10 cellular contexts compared by ENCODE assay signal in genomic region chr1:10724948-10725852, GRCh38.
DNase-seq lines count a peak whose midpoint lies in the region; ATAC-seq and TF ChIP-seq lines count a peak whose summit lies in the region.
"Had no signal": no experiment of that assay in that cellular context is flagged by ENCODE, and none has a peak within 500 bp of the region (broad histone marks: within the 10 kb centered on the region; RNA-seq: fewer than 3 reads in every experiment).

No MANE protein-coding gene starts in this region.

- ATAC-seq in esophagus mucosa (no peak), HG02885 (IDR thresholded peaks at IDR 0.05; ENCODE audit: poor library complexity, unreplicated experiment) (no peak)

- H3K27me3 Mint-ChIP-seq in chondrocyte (ENCODE audit: low read depth) (peaks cover 12% of the 10 kb centered on the region), nephron (ENCODE audit: low read depth) (peaks cover 46% of the 10 kb centered on the region)
- peaks cover 2% of the 10 kb centered on the region for H3K27me3 Mint-ChIP-seq in activated T-helper 1 cell treated with anti-CD3 and anti-CD28 coated beads, Interleukin-12 subunit alpha, Interleukin-12 subunit beta, Interleukin-2, Interleukin-4 antibody, amounts not matched to agents 30 ng/mL and 10 ng/mL and 1 ng/mL, durations not matched to agents 14 hours and 24 hours and 36 hours (ENCODE audit: insufficient read depth)
- H3K27me3 Mint-ChIP-seq: activated CD4-positive, alpha-beta memory T cell treated with anti-CD3 and anti-CD28 coated beads, Interleukin-2, amount 10 ng/mL, durations not matched to agents 7 days and 5 days had no signal

- intact Hi-C loops in activated T-helper 1 cell treated with anti-CD3 and anti-CD28 coated beads, Interleukin-12 subunit alpha, Interleukin-12 subunit beta, Interleukin-2, Interleukin-4 antibody, amounts not matched to agents 30 ng/mL and 10 ng/mL and 1 ng/mL, durations not matched to agents 14 hours and 24 hours and 36 hours (cut with micrococcal nuclease) = no loop called here

- H3K27ac Mint-ChIP-seq in chondrocyte (ENCODE audit: unreplicated experiment) (peak overlapping the region; percentile 41), nephron (peak overlapping the region; percentile 55 to 85 (median 82))
- no peak overlapping the region for H3K27ac Mint-ChIP-seq in activated T-helper 1 cell treated with anti-CD3 and anti-CD28 coated beads, Interleukin-12 subunit alpha, Interleukin-12 subunit beta, Interleukin-2, Interleukin-4 antibody, amounts not matched to agents 30 ng/mL and 10 ng/mL and 1 ng/mL, durations not matched to agents 14 hours and 24 hours and 36 hours
- H3K27ac Mint-ChIP-seq: activated CD4-positive, alpha-beta memory T cell treated with anti-CD3 and anti-CD28 coated beads, Interleukin-2, amount 10 ng/mL, durations not matched to agents 7 days and 5 days had no signal

- H3K4me1 Mint-ChIP-seq in chondrocyte (ENCODE audit: low read depth) (peaks cover 20% of the 10 kb centered on the region), nephron (peaks cover 67% of the 10 kb centered on the region)
- H3K4me1 Mint-ChIP-seq in activated T-helper 1 cell treated with anti-CD3 and anti-CD28 coated beads, Interleukin-12 subunit alpha, Interleukin-12 subunit beta, Interleukin-2, Interleukin-4 antibody, amounts not matched to agents 30 ng/mL and 10 ng/mL and 1 ng/mL, durations not matched to agents 14 hours and 24 hours and 36 hours (ENCODE audit: low read depth) = no peaks in the 10 kb centered on the region
- H3K4me1 Mint-ChIP-seq: activated CD4-positive, alpha-beta memory T cell treated with anti-CD3 and anti-CD28 coated beads, Interleukin-2, amount 10 ng/mL, durations not matched to agents 7 days and 5 days had no signal

- H3K36me3 Mint-ChIP-seq in chondrocyte (ENCODE audit: low read depth) (no peaks in the 10 kb centered on the region), nephron (ENCODE audit: low read depth) (no peaks in the 10 kb centered on the region)
- no peaks in the 10 kb centered on the region for H3K36me3 Mint-ChIP-seq in activated T-helper 1 cell treated with anti-CD3 and anti-CD28 coated beads, Interleukin-12 subunit alpha, Interleukin-12 subunit beta, Interleukin-2, Interleukin-4 antibody, amounts not matched to agents 30 ng/mL and 10 ng/mL and 1 ng/mL, durations not matched to agents 14 hours and 24 hours and 36 hours (ENCODE audit: low read depth)

- DNase-seq in AG20443 (ENCODE audit: low spot score) (peak; percentile 90), NCI-H1694 (lab: John Stamatoyannopoulos, UW) (peak; percentile 53), chondrocyte (ENCODE audit: low spot score) (no peak)
- no peak for DNase-seq in activated CD4-positive, alpha-beta T cell treated with anti-CD3 and anti-CD28 coated beads, Interleukin-2, amount 50 U/mL, for 4 hours
- DNase-seq in activated T-helper 1 cell treated with anti-CD3 and anti-CD28 coated beads, Interleukin-12 subunit alpha, Interleukin-12 subunit beta, Interleukin-2, Interleukin-4 antibody, amounts not matched to agents 30 ng/mL and 10 ng/mL and 1 ng/mL, durations not matched to agents 14 hours and 24 hours and 36 hours (ENCODE audit: low spot score) = no peak
- DNase-seq: activated CD4-positive, alpha-beta memory T cell treated with anti-CD3 and anti-CD28 coated beads, Interleukin-2, amount 10 ng/mL, durations not matched to agents 7 days and 5 days; Caco-2 had no signal

- H3K4me3 Mint-ChIP-seq in chondrocyte (ENCODE audit: unreplicated experiment) = no peak overlapping the region
- peak overlapping the region; percentile 65 to 76 (median 73) for H3K4me3 Mint-ChIP-seq in nephron
- no peak overlapping the region for H3K4me3 Mint-ChIP-seq in activated T-helper 1 cell treated with anti-CD3 and anti-CD28 coated beads, Interleukin-12 subunit alpha, Interleukin-12 subunit beta, Interleukin-2, Interleukin-4 antibody, amounts not matched to agents 30 ng/mL and 10 ng/mL and 1 ng/mL, durations not matched to agents 14 hours and 24 hours and 36 hours
- H3K4me3 Mint-ChIP-seq: activated CD4-positive, alpha-beta memory T cell treated with anti-CD3 and anti-CD28 coated beads, Interleukin-2, amount 10 ng/mL, durations not matched to agents 7 days and 5 days had no signal

- no peak for TF ChIP-seq CTCF in chondrocyte (IDR thresholded peaks at IDR 0.05)
- no peak for TF ChIP-seq CTCF in nephron (IDR thresholded peaks at IDR 0.05; ENCODE audit: unreplicated experiment in 3 of 3)

- H3K9me3 Mint-ChIP-seq in chondrocyte (ENCODE audit: low read depth) (no peaks in the 10 kb centered on the region), nephron (no peaks in the 10 kb centered on the region)
- H3K9me3 Mint-ChIP-seq in activated T-helper 1 cell treated with anti-CD3 and anti-CD28 coated beads, Interleukin-12 subunit alpha, Interleukin-12 subunit beta, Interleukin-2, Interleukin-4 antibody, amounts not matched to agents 30 ng/mL and 10 ng/mL and 1 ng/mL, durations not matched to agents 14 hours and 24 hours and 36 hours = no peaks in the 10 kb centered on the region
- H3K9me3 Mint-ChIP-seq: activated CD4-positive, alpha-beta memory T cell treated with anti-CD3 and anti-CD28 coated beads, Interleukin-2, amount 10 ng/mL, durations not matched to agents 7 days and 5 days had no signal

Comparison
In these comparisons a context has a peak if more than half of its experiments do, and no peak if none do; other contexts are left out.
1. DNase-seq: peak in AG20443 (single experiment) and NCI-H1694 (single experiment); none in chondrocyte (single experiment), activated CD4-positive, alpha-beta T cell treated with anti-CD3 and anti-CD28 coated beads, Interleukin-2, amount 50 U/mL, for 4 hours (0 of 2) and activated T-helper 1 cell treated with anti-CD3 and anti-CD28 coated beads, Interleukin-12 subunit alpha, Interleukin-12 subunit beta, Interleukin-2, Interleukin-4 antibody, amounts not matched to agents 30 ng/mL and 10 ng/mL and 1 ng/mL, durations not matched to agents 14 hours and 24 hours and 36 hours (single experiment).
2. H3K4me3 Mint-ChIP-seq: peak in nephron (3 of 3); none in chondrocyte (single experiment) and activated T-helper 1 cell treated with anti-CD3 and anti-CD28 coated beads, Interleukin-12 subunit alpha, Interleukin-12 subunit beta, Interleukin-2, Interleukin-4 antibody, amounts not matched to agents 30 ng/mL and 10 ng/mL and 1 ng/mL, durations not matched to agents 14 hours and 24 hours and 36 hours (single experiment).